ENCODE assay signal across 11 cellular contexts in genomic region chr2:55115795-55116597, GRCh38.
DNase-seq lines count a peak whose midpoint lies in the region; FAIRE-seq and TF ChIP-seq lines count a peak whose summit lies in the region.
"Had no signal": no experiment of that assay in that cellular context is flagged by ENCODE, and none has a peak within 500 bp of the region (broad histone marks: within the 10 kb centered on the region; RNA-seq: fewer than 3 reads in every experiment).

No MANE protein-coding gene starts in this region.

- H3K27ac ChIP-seq in astrocyte (ENCODE audit: low read depth, low read length): no peak overlapping the region
- H3K27ac ChIP-seq in mesendoderm (ENCODE audit: low read depth, low read length): no peak overlapping the region
- H3K27ac ChIP-seq: parathyroid adenoma had no signal

- TF ChIP-seq CTCF in astrocyte (IDR thresholded peaks at IDR 0.05; ENCODE audit: insufficient read depth, low read depth, low read length): no peak

- H2AK5ac ChIP-seq in mesendoderm (ENCODE audit: low read length): no peak overlapping the region

- peaks cover 7% of the 10 kb centered on the region for H3K36me3 Mint-ChIP-seq in astrocyte (ENCODE audit: low read depth, unreplicated experiment)

- peak overlapping the region; percentile 58 for H3K4me2 ChIP-seq in astrocyte (ENCODE audit: low read length)
- no peak overlapping the region for H3K4me2 ChIP-seq in mesendoderm (ENCODE audit: low read length)

- no peak overlapping the region for H4K5ac ChIP-seq in mesendoderm (ENCODE audit: low read length)

- no peaks in the 10 kb centered on the region for H4K20me1 ChIP-seq in astrocyte (ENCODE audit: insufficient read depth, low read length)

- H2AFZ ChIP-seq in astrocyte (ENCODE audit: low read depth, low read length): no peak overlapping the region
- H2AFZ ChIP-seq: parathyroid adenoma had no signal

- H3K4me3 Mint-ChIP-seq in astrocyte (ENCODE audit: unreplicated experiment): no peak overlapping the region

- H3K27me3 Mint-ChIP-seq in astrocyte (ENCODE audit: low read depth, unreplicated experiment): no peaks in the 10 kb centered on the region

- no peak overlapping the region for H3K9ac ChIP-seq in astrocyte (ENCODE audit: low read length)
- H3K9ac ChIP-seq in mesendoderm (ENCODE audit: low read length): no peak overlapping the region
- H3K9ac ChIP-seq: parathyroid adenoma had no signal

- peak overlapping the region; percentile 36 for H3K27ac Mint-ChIP-seq in astrocyte (ENCODE audit: unreplicated experiment)

- no peaks in the 10 kb centered on the region for H3K27me3 ChIP-seq in astrocyte (ENCODE audit: insufficient read depth, low read length)
- H3K27me3 ChIP-seq in mesendoderm (ENCODE audit: insufficient read depth, low read length, poor library complexity): no peaks in the 10 kb centered on the region

- H3K4me1 ChIP-seq in astrocyte (ENCODE audit: insufficient read depth, low read length): peaks cover 40% of the 10 kb centered on the region
- peaks cover 23% of the 10 kb centered on the region for H3K4me1 ChIP-seq in mesendoderm (ENCODE audit: control insufficient read depth, low read depth, low read length)
- H3K4me1 ChIP-seq: parathyroid adenoma had no signal

- no peaks in the 10 kb centered on the region for H3K79me1 ChIP-seq in mesendoderm (ENCODE audit: low read length)

- H3K36me3 ChIP-seq in astrocyte (ENCODE audit: insufficient read depth, low read length) (no peaks in the 10 kb centered on the region), mesendoderm (ENCODE audit: control insufficient read depth, insufficient read depth, low read length) (no peaks in the 10 kb centered on the region)

- no peaks in the 10 kb centered on the region for H3K9me3 Mint-ChIP-seq in astrocyte (ENCODE audit: unreplicated experiment)

- no peak overlapping the region for H2BK5ac ChIP-seq in mesendoderm (ENCODE audit: low read length)

- H3K4ac ChIP-seq in mesendoderm (ENCODE audit: low read depth, low read length): no peak overlapping the region

- H3K23ac ChIP-seq in mesendoderm (ENCODE audit: low read length): no peak overlapping the region

- no peaks in the 10 kb centered on the region for H3K79me2 ChIP-seq in astrocyte (ENCODE audit: insufficient read depth, low read length)
- no peaks in the 10 kb centered on the region for H3K79me2 ChIP-seq in mesendoderm (ENCODE audit: control insufficient read depth, insufficient read depth, low read length)
- H3K79me2 ChIP-seq: parathyroid adenoma had no signal

- H2BK120ac ChIP-seq in mesendoderm (ENCODE audit: low read depth, low read length): no peak overlapping the region

- DNase-seq in H4 (ENCODE audit: low spot score): peak; percentile 54
- DNase-seq in NCI-H226: peak; percentile 65
- peak; percentile 67 for DNase-seq in astrocyte (ENCODE audit: low read depth)
- peak; percentile 73 for DNase-seq in mesendoderm
- no peak for DNase-seq in stimulated activated naive CD4-positive, alpha-beta T cell treated with Interleukin-2 at 50 U/mL for 16 hours (lab: John Stamatoyannopoulos, UW)
- no peak for DNase-seq in amniotic stem cell (lab: John Stamatoyannopoulos, UW)
- no peak for DNase-seq in globus pallidus (ENCODE audit: low spot score)
- no peak for DNase-seq in NCI-H510A treated with DMSO at 0.1 percent for 48 hours (lab: John Stamatoyannopoulos, UW)
- DNase-seq: DMS 273 treated with DMSO at 0.1 percent for 48 hours, NCI-H1048 had no signal

- H2BK15ac ChIP-seq in mesendoderm (replicated peaks; ENCODE audit: low read depth): no peak overlapping the region

- H3K56ac ChIP-seq in mesendoderm (ENCODE audit: low read length): peak overlapping the region; percentile 44

- H3K4me1 Mint-ChIP-seq in astrocyte (ENCODE audit: low read depth, unreplicated experiment): peaks cover 70% of the 10 kb centered on the region

- H4K8ac ChIP-seq in mesendoderm (ENCODE audit: low read depth, low read length): no peak overlapping the region

- WGBS in mesendoderm (ENCODE audit: extremely low coverage, insufficient coverage, low lambda C conversion rate): no CpG with 5 or more reads among the region's 4 CpGs

- no peak for FAIRE-seq in astrocyte (lab: Jason Lieb, UNC)

- H3K9me3 ChIP-seq in astrocyte (ENCODE audit: insufficient read depth, low read depth, low read length): no peaks in the 10 kb centered on the region

- H3K18ac ChIP-seq in mesendoderm (ENCODE audit: low read length): no peak overlapping the region

- no peak overlapping the region for H3K4me3 ChIP-seq in astrocyte (ENCODE audit: insufficient read depth, low read depth, low read length)
- no peak overlapping the region for H3K4me3 ChIP-seq in mesendoderm (ENCODE audit: low read length)

Comparison
In these comparisons a context has a peak if more than half of its experiments do, and no peak if none do; other contexts are left out.
1. DNase-seq: peak in H4 (single experiment), NCI-H226 (single experiment), astrocyte (single experiment) and mesendoderm (single experiment); none in stimulated activated naive CD4-positive, alpha-beta T cell treated with Interleukin-2 at 50 U/mL for 16 hours (single experiment), amniotic stem cell (single experiment), globus pallidus (single experiment) and NCI-H510A treated with DMSO at 0.1 percent for 48 hours (single experiment).